ENCODE assay signal across 28 cellular contexts in the genomic region with DNA sequence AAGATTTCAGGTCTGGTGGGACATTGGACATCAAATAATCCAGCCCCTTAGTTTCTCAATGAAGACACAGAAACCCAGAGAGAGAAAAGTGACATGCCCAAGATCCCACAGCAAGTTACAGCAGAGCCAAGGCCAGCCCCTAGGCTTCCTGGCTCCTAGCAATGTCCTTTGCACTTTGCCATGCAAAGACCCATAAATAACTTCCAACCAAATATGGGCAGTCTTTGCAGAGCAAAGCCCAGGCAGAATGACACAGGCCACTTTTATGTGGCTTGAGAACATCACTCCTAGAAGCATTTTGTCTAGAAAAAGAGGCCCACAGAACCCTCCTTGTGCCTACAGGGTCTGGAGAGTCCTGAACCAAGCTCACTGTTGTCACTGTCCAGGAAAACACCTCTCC.
"Had no signal": no experiment of that assay in that cellular context is flagged by ENCODE, and none has a peak within 500 bp of the region (broad histone marks: within the 10 kb centered on the region; RNA-seq: fewer than 3 reads in every experiment).

No MANE protein-coding gene starts in this region.

- H3K4me1 Mint-ChIP-seq: activated CD4-positive, alpha-beta T cell treated with anti-CD3 and anti-CD28 coated beads for 36 hours; activated naive CD4-positive, alpha-beta T cell treated with anti-CD3 and anti-CD28 coated beads, Interleukin-2, amount 10 ng/mL, durations not matched to agents 7 days and 5 days; endodermal cell had no signal

- H3K27me3 ChIP-seq: ascending aorta, brain microvascular endothelial cell had no signal

- H3K9me3 ChIP-seq: ascending aorta, colonic mucosa had no signal

- H3K27me3 Mint-ChIP-seq: activated CD4-positive, alpha-beta memory T cell treated with anti-CD3 and anti-CD28 coated beads for 36 hours; activated CD4-positive, alpha-beta T cell treated with anti-CD3 and anti-CD28 coated beads for 36 hours; activated CD4-positive, alpha-beta T cell treated with anti-CD3 and anti-CD28 coated beads, Interleukin-2, amount 10 ng/mL, durations not matched to agents 24 days and 14 days; activated CD8-positive, alpha-beta memory T cell treated with anti-CD3 and anti-CD28 coated beads, Interleukin-2, amount 10 ng/mL, durations not matched to agents 7 days and 5 days had no signal

- H3K36me3 ChIP-seq: ascending aorta, brain microvascular endothelial cell, colonic mucosa had no signal

- H3K4me3 Mint-ChIP-seq: activated CD4-positive, alpha-beta memory T cell treated with anti-CD3 and anti-CD28 coated beads for 36 hours; activated CD4-positive, alpha-beta T cell treated with anti-CD3 and anti-CD28 coated beads for 36 hours; activated CD4-positive, alpha-beta T cell treated with anti-CD3 and anti-CD28 coated beads, Interleukin-2, amount 10 ng/mL, durations not matched to agents 24 days and 14 days; activated CD8-positive, alpha-beta memory T cell treated with anti-CD3 and anti-CD28 coated beads, Interleukin-2, amount 10 ng/mL, durations not matched to agents 7 days and 5 days; activated CD8-positive, alpha-beta T cell treated with anti-CD3 and anti-CD28 coated beads, Interleukin-2, amount 10 ng/mL, durations not matched to agents 7 days and 5 days; activated naive CD4-positive, alpha-beta T cell treated with anti-CD3 and anti-CD28 coated beads, Interleukin-2, amount 10 ng/mL, durations not matched to agents 7 days and 5 days; activated naive CD8-positive, alpha-beta T cell treated with anti-CD3 and anti-CD28 coated beads, Interleukin-2, amount 10 ng/mL, durations not matched to agents 7 days and 5 days; activated T-cell treated with anti-CD3 and anti-CD28 coated beads, Interleukin-2, amount 50 U/mL, for 72 hours; endodermal cell had no signal

- H3K9me3 Mint-ChIP-seq: activated CD4-positive, alpha-beta memory T cell treated with anti-CD3 and anti-CD28 coated beads for 36 hours; activated CD4-positive, alpha-beta T cell treated with anti-CD3 and anti-CD28 coated beads, Interleukin-2, amount 10 ng/mL, durations not matched to agents 24 days and 14 days; activated naive CD4-positive, alpha-beta T cell treated with anti-CD3 and anti-CD28 coated beads, Interleukin-2, amount 10 ng/mL, durations not matched to agents 7 days and 5 days; activated naive CD4-positive, alpha-beta T cell treated with anti-CD3 and anti-CD28 coated beads, Interleukin-2, amount 50 U/mL, for 72 hours; activated naive CD8-positive, alpha-beta T cell treated with anti-CD3 and anti-CD28 coated beads, Interleukin-2, amount 10 ng/mL, durations not matched to agents 7 days and 5 days; activated T-cell treated with anti-CD3 and anti-CD28 coated beads, Interleukin-2, amount 50 U/mL, for 72 hours had no signal

- DNase-seq: activated CD4-positive, alpha-beta memory T cell treated with anti-CD3 and anti-CD28 coated beads for 36 hours; activated CD4-positive, alpha-beta T cell treated with anti-CD3 and anti-CD28 coated beads for 36 hours; activated CD4-positive, alpha-beta T cell treated with anti-CD3 and anti-CD28 coated beads, Interleukin-2, amount 10 ng/mL, durations not matched to agents 24 days and 14 days; activated CD4-positive, CD25-positive, alpha-beta regulatory T cell; activated CD4-positive, CD25-positive, alpha-beta regulatory T cell treated with anti-CD3 and anti-CD28 coated beads, Interleukin-2, amount 50 U/mL, for 72 hours; activated CD8-positive, alpha-beta memory T cell treated with anti-CD3 and anti-CD28 coated beads, Interleukin-2, amount 10 ng/mL, durations not matched to agents 7 days and 5 days; activated CD8-positive, alpha-beta memory T cell treated with anti-CD3 and anti-CD28 coated beads, Interleukin-2, amount 50 U/mL, for 4 hours; activated CD8-positive, alpha-beta T cell treated with anti-CD3 and anti-CD28 coated beads, Interleukin-2, amount 10 ng/mL, durations not matched to agents 7 days and 5 days; activated gamma-delta T cell; activated naive CD4-positive, alpha-beta T cell; activated naive CD4-positive, alpha-beta T cell treated with anti-CD3 and anti-CD28 coated beads, Interleukin-2, amount 10 ng/mL, durations not matched to agents 7 days and 5 days; activated naive CD8-positive, alpha-beta T cell treated with anti-CD3 and anti-CD28 coated beads, Interleukin-2, amount 10 ng/mL, durations not matched to agents 7 days and 5 days; activated T-cell treated with anti-CD3 and anti-CD28 coated beads, Interleukin-2, amount 50 U/mL, for 1 hour; activated T-cell treated with anti-CD3 and anti-CD28 coated beads, Interleukin-2, amount 50 U/mL, for 72 hours; brain microvascular endothelial cell; central memory CD4-positive, alpha-beta T cell; cerebellar nuclear complex; colonic mucosa; effector CD8-positive, alpha-beta T cell; endodermal cell; foreskin fibroblast; head of caudate nucleus; T-helper 1 cell; T-helper 2 cell had no signal

- ATAC-seq: activated CD4-positive, alpha-beta T cell treated with anti-CD3 and anti-CD28 coated beads for 36 hours; activated CD8-positive, alpha-beta memory T cell treated with anti-CD3 and anti-CD28 coated beads, Interleukin-2, amount 10 ng/mL, durations not matched to agents 7 days and 5 days; activated CD8-positive, alpha-beta T cell treated with anti-CD3 and anti-CD28 coated beads, Interleukin-2, amount 10 ng/mL, durations not matched to agents 7 days and 5 days; activated naive CD4-positive, alpha-beta T cell treated with anti-CD3 and anti-CD28 coated beads, Interleukin-2, amount 50 U/mL, for 72 hours; activated T-cell treated with anti-CD3 and anti-CD28 coated beads, Interleukin-2, amount 50 U/mL, for 72 hours; esophagus mucosa had no signal

- FAIRE-seq: frontal cortex had no signal

- H3K4me3 ChIP-seq: ascending aorta, colonic mucosa had no signal

- H3K27ac Mint-ChIP-seq: activated CD4-positive, alpha-beta memory T cell treated with anti-CD3 and anti-CD28 coated beads for 36 hours; activated CD4-positive, alpha-beta T cell treated with anti-CD3 and anti-CD28 coated beads for 36 hours; activated CD4-positive, alpha-beta T cell treated with anti-CD3 and anti-CD28 coated beads, Interleukin-2, amount 10 ng/mL, durations not matched to agents 24 days and 14 days; activated CD8-positive, alpha-beta memory T cell treated with anti-CD3 and anti-CD28 coated beads, Interleukin-2, amount 10 ng/mL, durations not matched to agents 7 days and 5 days; activated CD8-positive, alpha-beta T cell treated with anti-CD3 and anti-CD28 coated beads, Interleukin-2, amount 10 ng/mL, durations not matched to agents 7 days and 5 days; activated naive CD4-positive, alpha-beta T cell treated with anti-CD3 and anti-CD28 coated beads, Interleukin-2, amount 10 ng/mL, durations not matched to agents 7 days and 5 days; activated naive CD4-positive, alpha-beta T cell treated with anti-CD3 and anti-CD28 coated beads, Interleukin-2, amount 50 U/mL, for 72 hours; activated naive CD8-positive, alpha-beta T cell treated with anti-CD3 and anti-CD28 coated beads, Interleukin-2, amount 10 ng/mL, durations not matched to agents 7 days and 5 days; activated T-cell treated with anti-CD3 and anti-CD28 coated beads, Interleukin-2, amount 50 U/mL, for 72 hours; endodermal cell had no signal

- H3K4me1 ChIP-seq: ascending aorta, colonic mucosa had no signal

- H3K27ac ChIP-seq: ascending aorta, brain microvascular endothelial cell, colonic mucosa had no signal

- H3K36me3 Mint-ChIP-seq: activated CD4-positive, alpha-beta memory T cell treated with anti-CD3 and anti-CD28 coated beads for 36 hours; activated CD8-positive, alpha-beta memory T cell treated with anti-CD3 and anti-CD28 coated beads, Interleukin-2, amount 10 ng/mL, durations not matched to agents 7 days and 5 days; activated naive CD4-positive, alpha-beta T cell treated with anti-CD3 and anti-CD28 coated beads, Interleukin-2, amount 10 ng/mL, durations not matched to agents 7 days and 5 days; activated naive CD4-positive, alpha-beta T cell treated with anti-CD3 and anti-CD28 coated beads, Interleukin-2, amount 50 U/mL, for 72 hours; activated naive CD8-positive, alpha-beta T cell treated with anti-CD3 and anti-CD28 coated beads, Interleukin-2, amount 10 ng/mL, durations not matched to agents 7 days and 5 days had no signal
